ENCODE assay signal across 1 cellular context in the genomic region with DNA sequence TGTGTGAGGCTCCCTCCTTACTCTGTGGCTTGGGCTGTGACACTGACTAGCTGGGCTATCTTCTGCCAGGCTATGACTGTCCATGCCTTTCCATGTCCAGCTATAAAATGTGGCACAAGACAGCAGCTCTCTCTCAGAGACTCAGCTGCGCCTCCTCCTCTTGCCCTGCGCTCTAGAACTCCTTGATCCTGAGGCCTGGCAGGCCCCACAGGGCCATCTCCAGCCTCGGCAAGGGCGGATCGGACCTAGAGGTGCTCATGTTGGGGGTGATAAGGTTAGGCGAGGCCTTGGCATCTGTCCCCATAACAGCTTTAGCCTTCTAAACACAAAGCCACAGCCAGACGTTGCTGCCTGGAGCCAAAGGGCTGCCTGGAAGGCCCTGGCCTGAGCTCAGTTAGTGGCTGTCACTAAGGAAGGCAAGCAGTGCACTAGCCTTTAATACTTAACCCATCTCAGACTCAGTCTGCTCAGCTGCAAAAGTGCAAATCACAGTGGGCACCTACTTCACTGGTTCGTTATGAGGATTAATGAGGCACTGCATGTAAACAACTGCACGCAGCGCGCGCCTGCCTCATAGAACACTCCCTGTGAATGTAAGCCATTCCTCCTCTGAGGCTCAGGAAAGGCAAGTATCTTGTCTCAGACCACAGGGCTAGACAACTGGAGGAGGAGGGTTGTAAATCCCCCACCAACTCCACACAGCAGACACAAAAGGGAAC.
A peak's percentile ranks its signal among the peaks of the same experiment; 100 is the strongest.
TF ChIP-seq lines count a peak whose summit lies in the region.

No MANE protein-coding gene starts in this region.

TF ChIP-seq in HepG2, 621 proteins besides CTCF, POLR2A, EP300 and RAD21 (continued from another document):
- no peak for TF ChIP-seq SP1 (IDR thresholded peaks at IDR 0.05)
- TF ChIP-seq SP1 (CRISPR knock-in tag; IDR thresholded peaks at IDR 0.05), result no peak
- TF ChIP-seq, protein P1, sequence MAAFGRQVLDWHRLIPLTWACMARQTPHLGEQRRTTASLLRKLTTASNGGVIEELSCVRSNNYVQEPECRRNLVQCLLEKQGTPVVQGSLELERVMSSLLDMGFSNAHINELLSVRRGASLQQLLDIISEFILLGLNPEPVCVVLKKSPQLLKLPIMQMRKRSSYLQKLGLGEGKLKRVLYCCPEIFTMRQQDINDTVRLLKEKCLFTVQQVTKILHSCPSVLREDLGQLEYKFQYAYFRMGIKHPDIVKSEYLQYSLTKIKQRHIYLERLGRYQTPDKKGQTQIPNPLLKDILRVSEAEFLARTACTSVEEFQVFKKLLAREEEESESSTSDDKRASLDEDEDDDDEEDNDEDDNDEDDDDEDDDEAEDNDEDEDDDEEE (CRISPR knock-in tag; IDR thresholded peaks at IDR 0.05), result peak; percentile 50; the same call in 1 of the 2 replicates
- TF ChIP-seq SP5 (CRISPR knock-in tag; IDR thresholded peaks at IDR 0.05; ENCODE audit: borderline replicate concordance, low read depth), result no peak
- peak; percentile 30; the same call in 1 of the 2 replicates for TF ChIP-seq PITX1 (CRISPR knock-in tag; IDR thresholded peaks at IDR 0.05)
- no peak for TF ChIP-seq NPAS2 (CRISPR knock-in tag; IDR thresholded peaks at IDR 0.05; ENCODE audit: borderline replicate concordance)
- TF ChIP-seq YEATS2 (CRISPR knock-in tag; IDR thresholded peaks at IDR 0.05; ENCODE audit: borderline replicate concordance), result no peak
- TF ChIP-seq HMG20A (CRISPR knock-in tag; IDR thresholded peaks at IDR 0.05; ENCODE audit: borderline replicate concordance), result no peak
- TF ChIP-seq ATF7 (IDR thresholded peaks at IDR 0.05), result no peak
- no peak for TF ChIP-seq ATF7 (CRISPR knock-in tag; IDR thresholded peaks at IDR 0.05)
